30 cellular contexts compared by ENCODE assay signal in the genomic region with DNA sequence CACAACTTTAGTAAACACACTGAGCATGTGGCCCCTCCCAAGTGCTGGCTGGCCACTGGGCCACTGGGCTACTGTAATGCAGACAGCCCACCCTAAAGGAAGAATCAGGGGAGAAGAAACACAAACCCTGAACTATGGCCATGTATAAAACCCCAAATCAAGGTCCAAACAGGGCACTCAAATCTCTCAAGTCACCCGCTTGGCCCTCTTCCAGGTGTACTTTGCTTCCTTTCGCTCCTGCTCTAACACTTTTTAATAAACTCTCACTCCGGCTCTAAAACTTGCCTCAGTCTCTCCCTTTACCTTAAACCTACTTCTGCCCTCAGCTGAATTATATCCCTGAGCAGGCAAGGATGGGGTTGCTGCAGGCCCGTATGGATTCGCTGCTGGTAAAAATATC.
"Had no signal": no experiment of that assay in that cellular context is flagged by ENCODE, and none has a peak within 500 bp of the region (broad histone marks: within the 10 kb centered on the region; RNA-seq: fewer than 3 reads in every experiment).

No MANE protein-coding gene starts in this region.

- H3K9me3 ChIP-seq: ascending aorta, breast epithelium, gastrocnemius medialis, heart left ventricle had no signal

- H3K27ac ChIP-seq: ascending aorta, breast epithelium, cardiac muscle cell, coronary artery, dorsolateral prefrontal cortex, gastrocnemius medialis, heart left ventricle, WERI-Rb-1 had no signal

- H3K4me3 ChIP-seq: ascending aorta, breast epithelium, cardiac muscle cell, coronary artery, dorsolateral prefrontal cortex, gastrocnemius medialis, heart left ventricle had no signal

- DNase-seq: activated B cell treated with CpG ODN at 0.5 μM for 24 hours; activated CD4-positive, alpha-beta memory T cell treated with anti-CD3 and anti-CD28 coated beads for 36 hours; activated CD4-positive, alpha-beta T cell treated with anti-CD3 and anti-CD28 coated beads for 36 hours; activated CD4-positive, alpha-beta T cell treated with anti-CD3 and anti-CD28 coated beads, Interleukin-2, amount 10 ng/mL, durations not matched to agents 24 days and 14 days; activated CD4-positive, CD25-positive, alpha-beta regulatory T cell treated with anti-CD3 and anti-CD28 coated beads, Interleukin-2, amount 50 U/mL, for 72 hours; activated CD8-positive, alpha-beta memory T cell treated with anti-CD3 and anti-CD28 coated beads, Interleukin-2, amount 10 ng/mL, durations not matched to agents 7 days and 5 days; activated CD8-positive, alpha-beta memory T cell treated with anti-CD3 and anti-CD28 coated beads, Interleukin-2, amount 50 U/mL, for 4 hours; activated CD8-positive, alpha-beta T cell treated with anti-CD3 and anti-CD28 coated beads, Interleukin-2, amount 10 ng/mL, durations not matched to agents 7 days and 5 days; activated effector memory CD4-positive, alpha-beta T cell treated with anti-CD3 and anti-CD28 coated beads, Interleukin-2, amount 50 U/mL, for 16 hours; activated naive CD4-positive, alpha-beta T cell treated with anti-CD3 and anti-CD28 coated beads for 36 hours; activated naive CD8-positive, alpha-beta T cell treated with anti-CD3 and anti-CD28 coated beads, Interleukin-2, amount 10 ng/mL, durations not matched to agents 7 days and 5 days; activated T-cell treated with anti-CD3 and anti-CD28 coated beads, Interleukin-2, amount 50 U/mL, for 1 hour; activated T-cell treated with anti-CD3 and anti-CD28 coated beads, Interleukin-2, amount 50 U/mL, for 48 hours; central memory CD4-positive, alpha-beta T cell; cerebellar nuclear complex; dorsolateral prefrontal cortex; effector memory CD4-positive, alpha-beta T cell; endodermal cell; foreskin fibroblast; gastrocnemius medialis; glutamatergic neuron; heart left ventricle; T-helper 17 cell; T1000; WERI-Rb-1 had no signal

- H3K4me1 ChIP-seq: ascending aorta, breast epithelium, gastrocnemius medialis, heart left ventricle had no signal

- H3K36me3 ChIP-seq: ascending aorta, cardiac muscle cell, gastrocnemius medialis, heart left ventricle, WERI-Rb-1 had no signal

- ATAC-seq: activated CD4-positive, alpha-beta T cell treated with anti-CD3 and anti-CD28 coated beads for 36 hours; activated CD8-positive, alpha-beta memory T cell treated with anti-CD3 and anti-CD28 coated beads, Interleukin-2, amount 10 ng/mL, durations not matched to agents 7 days and 5 days; activated CD8-positive, alpha-beta T cell treated with anti-CD3 and anti-CD28 coated beads, Interleukin-2, amount 10 ng/mL, durations not matched to agents 7 days and 5 days; esophagus mucosa; gastrocnemius medialis; heart left ventricle; T-helper 17 cell had no signal

- H3K27me3 ChIP-seq: ascending aorta, breast epithelium, cardiac muscle cell, dorsolateral prefrontal cortex, gastrocnemius medialis, heart left ventricle had no signal
